23 cellular contexts compared by ENCODE assay signal in the genomic region with DNA sequence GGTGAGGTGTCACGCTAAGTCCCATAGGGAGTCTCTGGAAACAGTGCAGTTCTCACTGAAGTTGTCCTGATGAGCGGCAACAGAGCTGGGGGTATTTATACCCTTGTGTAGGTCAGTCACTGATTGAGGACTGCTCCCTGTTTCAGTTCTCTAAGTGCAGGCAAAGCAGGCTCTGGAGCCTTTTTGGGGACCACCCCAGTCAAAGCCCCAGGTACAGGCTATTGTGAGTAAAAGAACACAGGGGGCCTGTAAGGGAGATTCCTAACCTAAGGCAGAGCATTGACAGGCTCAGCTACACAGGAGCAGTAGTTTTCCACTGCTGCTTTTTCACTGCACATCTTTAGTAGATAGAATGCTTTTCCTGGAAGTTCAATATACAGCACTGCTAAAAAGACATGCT.
DNase-seq lines count a peak whose midpoint lies in the region; ATAC-seq and TF ChIP-seq lines count a peak whose summit lies in the region.
"Had no signal": no experiment of that assay in that cellular context is flagged by ENCODE, and none has a peak within 500 bp of the region (broad histone marks: within the 10 kb centered on the region; RNA-seq: fewer than 3 reads in every experiment).

No MANE protein-coding gene starts in this region.

- H3F3A ChIP-seq in MM.1S (ENCODE audit: insufficient read depth, low read length), result no peaks in the 10 kb centered on the region

- H3K4me1 Mint-ChIP-seq in naive thymus-derived CD4-positive, alpha-beta T cell, result peaks cover 0 to 16% (median 0%) of the 10 kb centered on the region in 7 donors
- no peaks in the 10 kb centered on the region for H3K4me1 Mint-ChIP-seq in CD4-positive, alpha-beta T cell (ENCODE audit: low read depth)
- H3K4me1 Mint-ChIP-seq: CD4-positive, alpha-beta memory T cell; GM23338 had no signal

- H3K9me2 ChIP-seq in Karpas-422 (replicated peaks; ENCODE audit: insufficient read depth, low read length) (no peaks in the 10 kb centered on the region), MM.1S (replicated peaks; ENCODE audit: insufficient read depth, low read length) (no peaks in the 10 kb centered on the region)

- no peak for TF ChIP-seq POLR2A in esophagus muscularis mucosa (IDR thresholded peaks at IDR 0.05; ENCODE audit: low read depth)

- no peak overlapping the region for H3K27ac Mint-ChIP-seq in naive thymus-derived CD4-positive, alpha-beta T cell
- no peak overlapping the region for H3K27ac Mint-ChIP-seq in CD4-positive, alpha-beta T cell
- H3K27ac Mint-ChIP-seq: CD4-positive, alpha-beta memory T cell; GM23338; H9; HFFc6 had no signal

- CTCF ChIA-PET in naive thymus-derived CD4-positive, alpha-beta T cell (lab: Charles Lee), result interaction anchor here (1.1 kb wide), 1 partner anchor 80 kb away, joined by 3 read pairs; no protein-coding TSS in a partner anchor
- CTCF ChIA-PET in CD4-positive, alpha-beta T cell (lab: Charles Lee), result no interaction called here

- ATAC-seq in naive thymus-derived CD4-positive, alpha-beta T cell, result no peak
- no peak for ATAC-seq in CD4-positive, alpha-beta T cell (ENCODE audit: poor library complexity)
- ATAC-seq: A549, GM23338, HCT116 had no signal

- H4K20me1 ChIP-seq in OCI-LY3 (ENCODE audit: insufficient read depth, low read length) (no peaks in the 10 kb centered on the region), Karpas-422 (ENCODE audit: insufficient read depth, low read depth, low read length) (no peaks in the 10 kb centered on the region), MM.1S (ENCODE audit: insufficient read depth, low read length) (no peaks in the 10 kb centered on the region)
- H4K20me1 ChIP-seq: BLaER1 treated with 17β-estradiol and CSF1 and Interleukin-3, amounts not matched to agents 10 nM and 100 nM had no signal

- H3K9me3 ChIP-seq in OCI-LY3 (ENCODE audit: insufficient read depth, low read length) (no peaks in the 10 kb centered on the region; the same call in 1 of the 2 replicates), esophagus muscularis mucosa (no peaks in the 10 kb centered on the region), neutrophil (no peaks in the 10 kb centered on the region), Karpas-422 (ENCODE audit: low read length) (no peaks in the 10 kb centered on the region), MM.1S (replicated peaks; ENCODE audit: insufficient read depth, low read length) (no peaks in the 10 kb centered on the region)
- no peaks in the 10 kb centered on the region for H3K9me3 ChIP-seq in naive thymus-derived CD4-positive, alpha-beta T cell (ENCODE audit: control insufficient read depth in 2 of 3, low read length in 3 of 3)
- no peaks in the 10 kb centered on the region for H3K9me3 ChIP-seq in CD4-positive, alpha-beta T cell (ENCODE audit: control insufficient read depth, low read length)
- H3K9me3 ChIP-seq: A549, BE2C had no signal

- intact Hi-C loops in esophagus muscularis mucosa (cut with DNase I), result no loop called here
- intact Hi-C loops in naive thymus-derived CD4-positive, alpha-beta T cell (cut with micrococcal nuclease), result no loop called here
- intact Hi-C loops in CD4-positive, alpha-beta T cell (cut with DNase I, micrococcal nuclease), result no loop called here

- peaks cover 97% of the 10 kb centered on the region for H3K4me1 ChIP-seq in OCI-LY3 (ENCODE audit: low read length)
- H3K4me1 ChIP-seq in esophagus muscularis mucosa, result peaks cover 3 to 15% (median 8%) of the 10 kb centered on the region in 4 donors
- H3K4me1 ChIP-seq in neutrophil (ENCODE audit: control insufficient read depth in 1 of 2, insufficient read depth in 1 of 2, low read depth in 1 of 2, low read length in 1 of 2), result peaks cover 0 to 6% of the 10 kb centered on the region in 2 experiments
- H3K4me1 ChIP-seq in naive thymus-derived CD4-positive, alpha-beta T cell (ENCODE audit: control insufficient read depth in 2 of 2, insufficient read depth in 2 of 2, low read length in 2 of 2), result no peaks in the 10 kb centered on the region
- H3K4me1 ChIP-seq in Karpas-422 (ENCODE audit: low read length), result no peaks in the 10 kb centered on the region
- no peaks in the 10 kb centered on the region for H3K4me1 ChIP-seq in MM.1S (ENCODE audit: low read length)
- H3K4me1 ChIP-seq: BE2C had no signal

- H2AFZ ChIP-seq in OCI-LY3 (ENCODE audit: low read depth, low read length) (no peak overlapping the region), Karpas-422 (ENCODE audit: low read length) (no peak overlapping the region), MM.1S (ENCODE audit: low read length) (no peak overlapping the region)
- H2AFZ ChIP-seq: GM23338 had no signal

- peak; percentile 83 for DNase-seq in esophagus muscularis mucosa (ENCODE audit: extremely low spot score)
- no peak for DNase-seq in naive thymus-derived CD4-positive, alpha-beta T cell
- DNase-seq in CD4-positive, alpha-beta T cell, result no peak
- DNase-seq in Karpas-422, result no peak
- DNase-seq in MM.1S, result no peak
- DNase-seq: 8988T; ACHN; BE2C; Calu3; CD4-positive, alpha-beta memory T cell; COR-L47; DMS53; DMS79 treated with DMSO at 0.1 percent for 48 hours; GF-D8; H9; HFFc6 had no signal

- peaks cover 0 to 17% (median 0%) of the 10 kb centered on the region in 5 donors for H3K36me3 Mint-ChIP-seq in naive thymus-derived CD4-positive, alpha-beta T cell
- H3K36me3 Mint-ChIP-seq in CD4-positive, alpha-beta T cell (ENCODE audit: low read depth), result no peaks in the 10 kb centered on the region
- H3K36me3 Mint-ChIP-seq: CD14-positive monocyte; CD4-positive, alpha-beta memory T cell had no signal

- POLR2A ChIA-PET in naive thymus-derived CD4-positive, alpha-beta T cell (lab: Charles Lee), result no interaction called here
- POLR2A ChIA-PET in CD4-positive, alpha-beta T cell (lab: Charles Lee), result no interaction called here

- TF ChIP-seq CTCF in OCI-LY3 (IDR thresholded peaks at IDR 0.05; ENCODE audit: low read depth, low read length), result no peak
- no peak for TF ChIP-seq CTCF in esophagus muscularis mucosa (IDR thresholded peaks at IDR 0.05)
- TF ChIP-seq CTCF in neutrophil (IDR thresholded peaks at IDR 0.05), result no peak
- no peak for TF ChIP-seq CTCF in CD4-positive, alpha-beta T cell (IDR thresholded peaks at IDR 0.05)
- no peak for TF ChIP-seq CTCF in MM.1S (IDR thresholded peaks at IDR 0.05; ENCODE audit: low read length)

- peaks cover 0 to 15% (median 0%) of the 10 kb centered on the region in 11 donors for H3K9me3 Mint-ChIP-seq in naive thymus-derived CD4-positive, alpha-beta T cell
- no peaks in the 10 kb centered on the region for H3K9me3 Mint-ChIP-seq in CD4-positive, alpha-beta T cell
- H3K9me3 Mint-ChIP-seq: CD4-positive, alpha-beta memory T cell; GM23338; H9; HFFc6 had no signal

- 88% methylated on average over 2 of the region's 2 CpGs for WGBS in esophagus muscularis mucosa

- H3K36me3 ChIP-seq in OCI-LY3 (replicated peaks; ENCODE audit: low read depth, low read length) (peaks cover 3% of the 10 kb centered on the region), esophagus muscularis mucosa (no peaks in the 10 kb centered on the region), neutrophil (no peaks in the 10 kb centered on the region), Karpas-422 (ENCODE audit: insufficient read depth, low read length) (no peaks in the 10 kb centered on the region), MM.1S (replicated peaks; ENCODE audit: insufficient read depth, low read length) (no peaks in the 10 kb centered on the region)
- no peaks in the 10 kb centered on the region for H3K36me3 ChIP-seq in naive thymus-derived CD4-positive, alpha-beta T cell (ENCODE audit: control insufficient read depth in 2 of 3, insufficient read depth in 3 of 3, low read length in 3 of 3)
- H3K36me3 ChIP-seq: BE2C; BLaER1 treated with 17β-estradiol and CSF1 and Interleukin-3, amounts not matched to agents 10 nM and 100 nM had no signal

- H3K27ac ChIP-seq in OCI-LY3 (ENCODE audit: low read length), result peak overlapping the region; percentile 100
- H3K27ac ChIP-seq in esophagus muscularis mucosa (replicated peaks in 1 of 4), result no peak overlapping the region
- H3K27ac ChIP-seq in neutrophil, result peak overlapping the region; percentile 20
- no peak overlapping the region for H3K27ac ChIP-seq in naive thymus-derived CD4-positive, alpha-beta T cell (ENCODE audit: low read depth, low read length)
- H3K27ac ChIP-seq in CD4-positive, alpha-beta T cell (ENCODE audit: low read depth, low read length), result no peak overlapping the region
- H3K27ac ChIP-seq in Karpas-422 (ENCODE audit: low read length), result no peak overlapping the region
- no peak overlapping the region for H3K27ac ChIP-seq in MM.1S (ENCODE audit: low read length)
- H3K27ac ChIP-seq: A549 had no signal

- H3K4me3 ChIP-seq in OCI-LY3 (ENCODE audit: low read length), result peak overlapping the region; percentile 55
- H3K4me3 ChIP-seq in esophagus muscularis mucosa, result no peak overlapping the region
- no peak overlapping the region for H3K4me3 ChIP-seq in neutrophil (ENCODE audit: low read depth in 1 of 2, low read length in 1 of 2)
- H3K4me3 ChIP-seq in naive thymus-derived CD4-positive, alpha-beta T cell (ENCODE audit: low read length), result no peak overlapping the region
- H3K4me3 ChIP-seq in Karpas-422 (ENCODE audit: low read length), result no peak overlapping the region
- H3K4me3 ChIP-seq in MM.1S (ENCODE audit: low read length), result no peak overlapping the region
- H3K4me3 ChIP-seq: A549; BLaER1 treated with 17β-estradiol and CSF1 and Interleukin-3, amounts not matched to agents 10 nM and 100 nM; GM23338 had no signal

- peak overlapping the region; percentile 84 for H3K4me2 ChIP-seq in OCI-LY3 (ENCODE audit: low read length)
- no peak overlapping the region for H3K4me2 ChIP-seq in Karpas-422 (ENCODE audit: low read depth, low read length, poor library complexity, severe bottlenecking)
- no peak overlapping the region for H3K4me2 ChIP-seq in MM.1S (ENCODE audit: low read depth, low read length)
- H3K4me2 ChIP-seq: A549, GM23338 had no signal

- TF ChIP-seq EP300 in esophagus muscularis mucosa (IDR thresholded peaks at IDR 0.05), result no peak

- peak overlapping the region; percentile 90 for H3K9ac ChIP-seq in OCI-LY3 (ENCODE audit: low read length)
- no peak overlapping the region for H3K9ac ChIP-seq in Karpas-422 (ENCODE audit: low read length)
- no peak overlapping the region for H3K9ac ChIP-seq in MM.1S (ENCODE audit: low read length)
- H3K9ac ChIP-seq: BLaER1 treated with 17β-estradiol and CSF1 and Interleukin-3, amounts not matched to agents 10 nM and 100 nM had no signal

- no peaks in the 10 kb centered on the region for H3K79me2 ChIP-seq in OCI-LY3 (ENCODE audit: low read length)
- no peaks in the 10 kb centered on the region for H3K79me2 ChIP-seq in Karpas-422 (ENCODE audit: low read length)
- H3K79me2 ChIP-seq in MM.1S (ENCODE audit: low read length), result no peaks in the 10 kb centered on the region

- H3K27me3 Mint-ChIP-seq in naive thymus-derived CD4-positive, alpha-beta T cell, result peaks cover 0 to 19% (median 0%) of the 10 kb centered on the region in 5 donors
- no peaks in the 10 kb centered on the region for H3K27me3 Mint-ChIP-seq in CD4-positive, alpha-beta T cell
- H3K27me3 Mint-ChIP-seq: CD4-positive, alpha-beta memory T cell had no signal

- no peak overlapping the region for H3K4me3 Mint-ChIP-seq in naive thymus-derived CD4-positive, alpha-beta T cell
- no peak overlapping the region for H3K4me3 Mint-ChIP-seq in CD4-positive, alpha-beta T cell
- H3K4me3 Mint-ChIP-seq: CD14-positive monocyte; CD4-positive, alpha-beta memory T cell; GM23338; H9; HFFc6 had no signal

- no peaks in the 10 kb centered on the region for H3K27me3 ChIP-seq in OCI-LY3 (ENCODE audit: low read depth, low read length)
- H3K27me3 ChIP-seq in esophagus muscularis mucosa, result no peaks in the 10 kb centered on the region
- no peaks in the 10 kb centered on the region for H3K27me3 ChIP-seq in neutrophil
- no peaks in the 10 kb centered on the region for H3K27me3 ChIP-seq in naive thymus-derived CD4-positive, alpha-beta T cell (ENCODE audit: control insufficient read depth in 2 of 2, insufficient read depth in 2 of 2, low read length in 2 of 2)
- H3K27me3 ChIP-seq in CD4-positive, alpha-beta T cell (ENCODE audit: control insufficient read depth, insufficient read depth, low read length), result no peaks in the 10 kb centered on the region
- H3K27me3 ChIP-seq in Karpas-422 (ENCODE audit: low read length), result no peaks in the 10 kb centered on the region
- H3K27me3 ChIP-seq in MM.1S (replicated peaks; ENCODE audit: insufficient read depth, low read length), result no peaks in the 10 kb centered on the region
- H3K27me3 ChIP-seq: BE2C; BLaER1 treated with 17β-estradiol and CSF1 and Interleukin-3, amounts not matched to agents 10 nM and 100 nM had no signal

Comparison
In these comparisons a context has a peak if more than half of its experiments do, and no peak if none do; other contexts are left out.
1. H3K27ac ChIP-seq: peak in OCI-LY3 (single experiment) and neutrophil (single experiment); none in esophagus muscularis mucosa (0 of 4), naive thymus-derived CD4-positive, alpha-beta T cell (single experiment), CD4-positive, alpha-beta T cell (single experiment), Karpas-422 (single experiment) and MM.1S (single experiment).